Comparison of ENCODE assay signal across 21 cellular contexts in genomic region chr9:108996653-108997052, GRCh38. TPM values are rescaled to one million over a fixed set of nuclear protein-coding genes. Genes with fewer than 3 reads are reported as not detected.
DNase-seq lines count a peak whose midpoint lies in the region; ATAC-seq and TF ChIP-seq lines count a peak whose summit lies in the region.
"Had no signal": no experiment of that assay in that cellular context is flagged by ENCODE, and none has a peak within 500 bp of the region (broad histone marks: within the 10 kb centered on the region; RNA-seq: fewer than 3 reads in every experiment).

No MANE protein-coding gene starts in this region.

- no peak overlapping the region for H3K4ac ChIP-seq in neuronal stem cell (ENCODE audit: low read length)

- intact Hi-C loops in heart left ventricle (cut with DNase I): no loop called here
- intact Hi-C loops in Right ventricle myocardium superior (cut with DNase I): no loop called here
- intact Hi-C loops in dendritic cell treated with granulocyte-macrophage colony-stimulating factor and Interleukin-4, amounts not matched to agents 40 ng/mL and 50 ng/mL, for 4 days (cut with micrococcal nuclease): no loop called here

- H3K23ac ChIP-seq in neuronal stem cell (ENCODE audit: low read depth, low read length, poor library complexity): no peak overlapping the region

- no peaks in the 10 kb centered on the region for H3K9me3 Mint-ChIP-seq in dendritic cell treated with granulocyte-macrophage colony-stimulating factor and Interleukin-4, amounts not matched to agents 40 ng/mL and 50 ng/mL, for 4 days
- peaks cover 5% of the 10 kb centered on the region for H3K9me3 Mint-ChIP-seq in osteocyte (ENCODE audit: unreplicated experiment)
- H3K9me3 Mint-ChIP-seq: activated naive CD4-positive, alpha-beta T cell treated with anti-CD3 and anti-CD28 coated beads, Interleukin-2, amount 10 ng/mL, durations not matched to agents 7 days and 5 days; activated T-cell treated with anti-CD3 and anti-CD28 coated beads, Interleukin-2, amount 50 U/mL, for 4 hours; endodermal cell had no signal

- no peak overlapping the region for H3K4me3 Mint-ChIP-seq in dendritic cell treated with granulocyte-macrophage colony-stimulating factor and Interleukin-4, amounts not matched to agents 40 ng/mL and 50 ng/mL, for 4 days
- no peak overlapping the region for H3K4me3 Mint-ChIP-seq in osteocyte (ENCODE audit: unreplicated experiment)
- H3K4me3 Mint-ChIP-seq: activated CD8-positive, alpha-beta T cell treated with anti-CD3 and anti-CD28 coated beads, Interleukin-2, amount 10 ng/mL, durations not matched to agents 7 days and 5 days; activated naive CD4-positive, alpha-beta T cell treated with anti-CD3 and anti-CD28 coated beads, Interleukin-2, amount 10 ng/mL, durations not matched to agents 7 days and 5 days; activated T-cell treated with anti-CD3 and anti-CD28 coated beads, Interleukin-2, amount 50 U/mL, for 4 hours; endodermal cell had no signal

- no peak for ATAC-seq in heart left ventricle
- ATAC-seq in Right ventricle myocardium superior (ENCODE audit: poor library complexity): no peak
- ATAC-seq: A549; activated CD4-positive, CD25-positive, alpha-beta regulatory T cell treated with anti-CD3 and anti-CD28 coated beads, Interleukin-2, amount 50 U/mL, for 24 hours; activated CD8-positive, alpha-beta T cell treated with anti-CD3 and anti-CD28 coated beads, Interleukin-2, amount 10 ng/mL, durations not matched to agents 7 days and 5 days; activated T-cell treated with anti-CD3 and anti-CD28 coated beads, Interleukin-2, amount 50 U/mL, for 4 hours; SK-N-SH treated with all-trans-retinoic acid at 6 μM for 48 hours had no signal

- peaks cover 62% of the 10 kb centered on the region for H3K4me1 Mint-ChIP-seq in dendritic cell treated with granulocyte-macrophage colony-stimulating factor and Interleukin-4, amounts not matched to agents 40 ng/mL and 50 ng/mL, for 4 days (ENCODE audit: low read depth)
- peaks cover 8% of the 10 kb centered on the region for H3K4me1 Mint-ChIP-seq in osteocyte (ENCODE audit: unreplicated experiment)

- peaks cover 3% of the 10 kb centered on the region for H3K79me1 ChIP-seq in neuronal stem cell (ENCODE audit: low read depth, low read length)

- no peak overlapping the region for H3K18ac ChIP-seq in neuronal stem cell (ENCODE audit: low read length)

- H2AK5ac ChIP-seq in neuronal stem cell (ENCODE audit: low read depth, low read length): no peak overlapping the region

- H3K4me2 ChIP-seq in neuronal stem cell (ENCODE audit: insufficient read depth, low read length, poor library complexity, severe bottlenecking): no peak overlapping the region
- H3K4me2 ChIP-seq: A549, BLaER1 had no signal

- H3K27ac ChIP-seq in heart left ventricle (peak overlapping the region in 10 of 12 donors; percentile 35 to 82 (median 50)), subcutaneous abdominal adipose tissue (ENCODE audit: low read depth, low read length) (peak overlapping the region; percentile 48), neuronal stem cell (replicated peaks; ENCODE audit: low read length) (no peak overlapping the region)
- H3K27ac ChIP-seq: A549, BLaER1 had no signal

- TF ChIP-seq CTCF in heart left ventricle (IDR thresholded peaks at IDR 0.05): no peak
- TF ChIP-seq CTCF in osteocyte (IDR thresholded peaks at IDR 0.05): no peak

- H4K91ac ChIP-seq in neuronal stem cell (ENCODE audit: low read depth, low read length, poor library complexity): no peak overlapping the region

- 28 to 41% (median 32%) methylated on average over 1 of the region's 1 CpG for WGBS in heart left ventricle, 4 donors
- no CpG with 5 or more reads among the region's 1 CpG for WGBS in neuronal stem cell (ENCODE audit: extremely low coverage in 2 of 2, insufficient read length in 2 of 2, insufficient replicate concordance in 1 of 2), 2 donors

- H3K27ac Mint-ChIP-seq in dendritic cell treated with granulocyte-macrophage colony-stimulating factor and Interleukin-4, amounts not matched to agents 40 ng/mL and 50 ng/mL, for 4 days: peak overlapping the region; percentile 70
- no peak overlapping the region for H3K27ac Mint-ChIP-seq in osteocyte (ENCODE audit: unreplicated experiment)
- H3K27ac Mint-ChIP-seq: activated CD8-positive, alpha-beta T cell treated with anti-CD3 and anti-CD28 coated beads, Interleukin-2, amount 10 ng/mL, durations not matched to agents 7 days and 5 days; activated naive CD4-positive, alpha-beta T cell treated with anti-CD3 and anti-CD28 coated beads, Interleukin-2, amount 10 ng/mL, durations not matched to agents 7 days and 5 days; endodermal cell had no signal

- H3K4me1 ChIP-seq in heart left ventricle (peaks cover 0 to 67% (median 26%) of the 10 kb centered on the region in 12 donors), subcutaneous abdominal adipose tissue (ENCODE audit: control insufficient read depth in 5 of 5, insufficient read depth in 5 of 5, low read length in 5 of 5) (peaks cover 0 to 25% (median 8%) of the 10 kb centered on the region in 5 donors), neuronal stem cell (ENCODE audit: control insufficient read depth in 2 of 2, insufficient read depth in 1 of 2, low read depth in 1 of 2, low read length in 2 of 2) (no peaks in the 10 kb centered on the region)
- H3K4me1 ChIP-seq: uterus had no signal

- peaks cover 77% of the 10 kb centered on the region for H3K36me3 Mint-ChIP-seq in dendritic cell treated with granulocyte-macrophage colony-stimulating factor and Interleukin-4, amounts not matched to agents 40 ng/mL and 50 ng/mL, for 4 days (ENCODE audit: low read depth)
- peaks cover 42% of the 10 kb centered on the region for H3K36me3 Mint-ChIP-seq in osteocyte (ENCODE audit: unreplicated experiment)
- H3K36me3 Mint-ChIP-seq: activated naive CD4-positive, alpha-beta T cell treated with anti-CD3 and anti-CD28 coated beads, Interleukin-2, amount 10 ng/mL, durations not matched to agents 7 days and 5 days had no signal

- H2BK12ac ChIP-seq in neuronal stem cell (ENCODE audit: low read length): no peak overlapping the region

- H3K9ac ChIP-seq in subcutaneous abdominal adipose tissue (ENCODE audit: low read length in 5 of 5): peak overlapping the region in 1 of 5 donors; percentile 8
- H3K9ac ChIP-seq in neuronal stem cell (ENCODE audit: low read depth, low read length, poor library complexity): no peak overlapping the region
- H3K9ac ChIP-seq: BLaER1 had no signal

- H3K4me3 ChIP-seq in heart left ventricle (no peak overlapping the region), subcutaneous abdominal adipose tissue (ENCODE audit: low read depth in 1 of 5, low read length in 5 of 5) (no peak overlapping the region), neuronal stem cell (ENCODE audit: low read length in 2 of 2) (no peak overlapping the region)
- H3K4me3 ChIP-seq: A549, ascending aorta, BLaER1, uterus had no signal

- H3K36me3 ChIP-seq in heart left ventricle: peaks cover 0 to 5% (median 0%) of the 10 kb centered on the region in 9 donors
- H3K36me3 ChIP-seq in subcutaneous abdominal adipose tissue (ENCODE audit: control insufficient read depth in 5 of 5, insufficient read depth in 5 of 5, low read length in 5 of 5): no peaks in the 10 kb centered on the region
- peaks cover 2 to 75% of the 10 kb centered on the region in 2 donors for H3K36me3 ChIP-seq in neuronal stem cell (replicated peaks in 1 of 2; ENCODE audit: control insufficient read depth in 2 of 2, insufficient read depth in 2 of 2, low read length in 2 of 2)
- H3K36me3 ChIP-seq: uterus had no signal

- no peak overlapping the region for H2AFZ ChIP-seq in neuronal stem cell (ENCODE audit: low read length)

- H3K14ac ChIP-seq in neuronal stem cell (ENCODE audit: low read length): no peak overlapping the region

- DNase-seq in heart left ventricle (no peak), Right ventricle myocardium superior (no peak), NCI-H69 (lab: John Stamatoyannopoulos, UW) (peak; percentile 23), SHP77 (lab: John Stamatoyannopoulos, UW) (no peak), neuronal stem cell (ENCODE audit: low spot score) (no peak), osteocyte (ENCODE audit: extremely low spot score, unreplicated experiment) (no peak)
- DNase-seq: activated CD8-positive, alpha-beta T cell treated with anti-CD3 and anti-CD28 coated beads, Interleukin-2, amount 10 ng/mL, durations not matched to agents 7 days and 5 days; activated naive CD4-positive, alpha-beta T cell treated with anti-CD3 and anti-CD28 coated beads, Interleukin-2, amount 10 ng/mL, durations not matched to agents 7 days and 5 days; activated T-cell treated with anti-CD3 and anti-CD28 coated beads, Interleukin-2, amount 50 U/mL, for 4 hours; endodermal cell; HCEC 1CT; NCI-H1105 treated with DMSO at 0.1 percent for 48 hours; RPMI8226; uterus had no signal

- no peak for TF ChIP-seq POLR2A in heart left ventricle (IDR thresholded peaks at IDR 0.05)

- H3K27me3 Mint-ChIP-seq in dendritic cell treated with granulocyte-macrophage colony-stimulating factor and Interleukin-4, amounts not matched to agents 40 ng/mL and 50 ng/mL, for 4 days: no peaks in the 10 kb centered on the region
- no peaks in the 10 kb centered on the region for H3K27me3 Mint-ChIP-seq in osteocyte (ENCODE audit: unreplicated experiment)
- H3K27me3 Mint-ChIP-seq: activated naive CD4-positive, alpha-beta T cell treated with anti-CD3 and anti-CD28 coated beads, Interleukin-2, amount 10 ng/mL, durations not matched to agents 7 days and 5 days had no signal

- no peak overlapping the region for H2BK120ac ChIP-seq in neuronal stem cell (ENCODE audit: low read depth, low read length)

- H3K9me3 ChIP-seq in heart left ventricle: no peaks in the 10 kb centered on the region
- no peaks in the 10 kb centered on the region for H3K9me3 ChIP-seq in subcutaneous abdominal adipose tissue (ENCODE audit: control insufficient read depth in 5 of 5, low read length in 5 of 5)
- H3K9me3 ChIP-seq in neuronal stem cell (replicated peaks in 1 of 2; ENCODE audit: control insufficient read depth in 2 of 2, insufficient read depth in 1 of 2, low read depth in 1 of 2, low read length in 2 of 2): peaks cover 0 to 3% of the 10 kb centered on the region in 2 donors
- H3K9me3 ChIP-seq: A549, ascending aorta, uterus had no signal

- H2BK5ac ChIP-seq in neuronal stem cell (ENCODE audit: low read length): no peak overlapping the region

- no peak overlapping the region for H4K8ac ChIP-seq in neuronal stem cell (ENCODE audit: low read depth, low read length)

- H3K27me3 ChIP-seq in heart left ventricle (no peaks in the 10 kb centered on the region), subcutaneous abdominal adipose tissue (ENCODE audit: control insufficient read depth in 5 of 5, insufficient read depth in 4 of 5, low read length in 5 of 5) (no peaks in the 10 kb centered on the region), neuronal stem cell (ENCODE audit: control insufficient read depth in 3 of 3, insufficient read depth in 3 of 3, low read depth in 1 of 3, low read length in 3 of 3) (no peaks in the 10 kb centered on the region)
- H3K27me3 ChIP-seq: ascending aorta, BLaER1, uterus had no signal

- H2BK15ac ChIP-seq in neuronal stem cell (ENCODE audit: low read length): no peak overlapping the region

RNA-seq across cellular contexts. Expression of gene CTNNAL1, which starts 16.6 kb away (rescaled TPM):
- total RNA-seq in heart left ventricle: 10 to 100 TPM; 51.2 to 76.3 (median 62.7) TPM
- 100 to 1,000 TPM in 1 of 2 donors, 10 to 100 TPM in 1; 54.4 to 165 TPM for polyA plus RNA-seq in heart left ventricle
- total RNA-seq in Right ventricle myocardium superior: 77.5 TPM
- 64.7 TPM for polyA plus RNA-seq in neuronal stem cell (2013, experiment 1 of 2)
- 66.2 TPM for polyA plus RNA-seq in neuronal stem cell (2013, experiment 2 of 2)
- 46.3 and 55.4 TPM in 2 replicates for total RNA-seq in osteocyte
